Comparison of ENCODE assay signal across 27 cellular contexts in the genomic region with DNA sequence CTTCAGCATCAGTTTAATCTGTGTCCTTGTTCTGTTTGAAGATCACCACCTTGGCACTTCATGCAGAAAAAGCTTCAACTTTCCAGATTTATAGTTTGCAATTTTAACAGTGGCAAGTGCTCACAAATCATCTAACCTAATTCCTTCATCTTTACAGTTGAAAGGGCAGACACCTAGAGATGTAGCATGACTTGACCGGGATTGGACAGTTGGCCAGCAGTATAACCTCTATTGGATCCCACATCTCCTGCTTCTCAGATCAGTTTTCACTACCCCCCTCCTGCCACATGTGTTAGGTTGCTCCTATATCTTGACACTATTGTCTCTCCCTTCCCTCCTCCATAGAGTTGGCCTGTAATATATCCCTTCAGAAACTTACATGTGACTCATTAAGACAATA.
"Had no signal": no experiment of that assay in that cellular context is flagged by ENCODE, and none has a peak within 500 bp of the region (broad histone marks: within the 10 kb centered on the region; RNA-seq: fewer than 3 reads in every experiment).

No MANE protein-coding gene starts in this region.

- H3K36me3 Mint-ChIP-seq: natural killer cell treated with Interleukin-12 subunit alpha and Interleukin-12 subunit beta and Interleukin-15 and Interleukin-18, amount 100 ng/mL, for 72 hours; neural progenitor cell; stimulated activated effector memory CD8-positive, alpha-beta T cell treated with anti-CD3 and anti-CD28 coated beads, Interleukin-12 subunit alpha, Interleukin-12 subunit beta, amount 100 ng/mL, for 72 hours; stimulated activated naive B cell treated with anti-CD40 and anti-IgM and Interleukin-4, amounts not matched to agents 10 μg/mL and 1 μg/mL and 100 μg/mL, for 72 hours had no signal

- H3K27me3 ChIP-seq: neural progenitor cell, ovary, right lobe of liver, sigmoid colon, stomach, thyroid gland, tibial nerve, upper lobe of left lung, vagina had no signal

- H3K27ac ChIP-seq: neural progenitor cell, ovary, parathyroid adenoma, psoas muscle, right lobe of liver, sigmoid colon, stomach, thoracic aorta, thyroid gland, tibial nerve, upper lobe of left lung, vagina had no signal

- H3K4me1 ChIP-seq: neural progenitor cell, parathyroid adenoma, right lobe of liver, upper lobe of left lung, vagina had no signal

- H3K4me1 Mint-ChIP-seq: stimulated activated effector memory CD8-positive, alpha-beta T cell treated with anti-CD3 and anti-CD28 coated beads, Interleukin-12 subunit alpha, Interleukin-12 subunit beta, amount 100 ng/mL, for 72 hours had no signal

- H3K27me3 Mint-ChIP-seq: progenitor cell of endocrine pancreas; stimulated activated naive B cell treated with anti-CD40 and anti-IgM and Interleukin-4, amounts not matched to agents 10 μg/mL and 1 μg/mL and 100 μg/mL, for 72 hours; stimulated activated naive CD8-positive, alpha-beta T cell treated with anti-CD3 and anti-CD28 coated beads, Interleukin-15, Interleukin-2, amounts not matched to agents 100 ng/mL and 50 ng/mL, for 24 hours had no signal

- H3K27ac Mint-ChIP-seq: natural killer cell treated with Interleukin-12 subunit alpha and Interleukin-12 subunit beta and Interleukin-15 and Interleukin-18, amount 100 ng/mL, for 72 hours; neural progenitor cell; progenitor cell of endocrine pancreas; stimulated activated effector memory CD8-positive, alpha-beta T cell treated with anti-CD3 and anti-CD28 coated beads, Interleukin-12 subunit alpha, Interleukin-12 subunit beta, amount 100 ng/mL, for 72 hours; stimulated activated naive B cell treated with anti-CD40 and anti-IgM and Interleukin-4, amounts not matched to agents 10 μg/mL and 1 μg/mL and 100 μg/mL, for 72 hours; stimulated activated naive CD8-positive, alpha-beta T cell treated with anti-CD3 and anti-CD28 coated beads, Interleukin-15, Interleukin-2, amounts not matched to agents 100 ng/mL and 50 ng/mL, for 24 hours had no signal

- H3K36me3 ChIP-seq: neural progenitor cell, ovary, right lobe of liver, sigmoid colon, stomach, thoracic aorta, thyroid gland, tibial nerve, upper lobe of left lung, vagina had no signal

- H3K4me3 ChIP-seq: neural progenitor cell, ovary, psoas muscle, right lobe of liver, sigmoid colon, stomach, thoracic aorta, thyroid gland, tibial nerve, upper lobe of left lung, vagina had no signal

- H3K9me3 Mint-ChIP-seq: natural killer cell treated with Interleukin-12 subunit alpha and Interleukin-12 subunit beta and Interleukin-15 and Interleukin-18, amount 100 ng/mL, for 72 hours; stimulated activated naive B cell treated with anti-CD40 and anti-IgM and Interleukin-4, amounts not matched to agents 10 μg/mL and 1 μg/mL and 100 μg/mL, for 72 hours; stimulated activated naive CD8-positive, alpha-beta T cell treated with anti-CD3 and anti-CD28 coated beads, Interleukin-15, Interleukin-2, amounts not matched to agents 100 ng/mL and 50 ng/mL, for 24 hours had no signal

- H3K9me3 ChIP-seq: ovary, psoas muscle, right lobe of liver, sigmoid colon, stomach, thoracic aorta, thyroid gland, tibial nerve, upper lobe of left lung, vagina had no signal

- H3K4me3 Mint-ChIP-seq: natural killer cell treated with Interleukin-12 subunit alpha and Interleukin-12 subunit beta and Interleukin-15 and Interleukin-18, amount 100 ng/mL, for 72 hours; neural progenitor cell; stimulated activated effector memory CD8-positive, alpha-beta T cell treated with anti-CD3 and anti-CD28 coated beads, Interleukin-12 subunit alpha, Interleukin-12 subunit beta, amount 100 ng/mL, for 72 hours; stimulated activated naive B cell treated with anti-CD40 and anti-IgM and Interleukin-4, amounts not matched to agents 10 μg/mL and 1 μg/mL and 100 μg/mL, for 72 hours; stimulated activated naive CD8-positive, alpha-beta T cell treated with anti-CD3 and anti-CD28 coated beads, Interleukin-15, Interleukin-2, amounts not matched to agents 100 ng/mL and 50 ng/mL, for 24 hours had no signal

- DNase-seq: occipital lobe; ovary; posterior cingulate gyrus; psoas muscle; right cardiac atrium; right lobe of liver; sigmoid colon; small intestine; stimulated activated CD4-positive, alpha-beta T cell treated with anti-CD3 and anti-CD28 coated beads, Interleukin-15, amount 100 ng/mL, for 24 hours; stimulated activated CD4-positive, alpha-beta T cell treated with anti-CD3 and anti-CD28 coated beads, Interleukin-2, amount 100 ng/mL, for 24 hours; stimulated activated CD4-positive, alpha-beta T cell treated with anti-CD3 and anti-CD28 coated beads, Interleukin-2, amount 100 ng/mL, for 48 hours; stimulated activated CD4-positive, alpha-beta T cell treated with anti-CD3 and anti-CD28 coated beads, Interleukin-4, amount 100 ng/mL, for 24 hours; stimulated activated naive B cell treated with anti-CD40 and anti-IgM and Interleukin-4, amounts not matched to agents 10 μg/mL and 1 μg/mL and 100 μg/mL, for 72 hours; stimulated activated naive CD4-positive, alpha-beta T cell treated with Interleukin-2 at 50 U/mL for 16 hours; stomach; thyroid gland; trophoblast cell; upper lobe of left lung had no signal
